1 cellular context compared by ENCODE assay signal in the genomic region with DNA sequence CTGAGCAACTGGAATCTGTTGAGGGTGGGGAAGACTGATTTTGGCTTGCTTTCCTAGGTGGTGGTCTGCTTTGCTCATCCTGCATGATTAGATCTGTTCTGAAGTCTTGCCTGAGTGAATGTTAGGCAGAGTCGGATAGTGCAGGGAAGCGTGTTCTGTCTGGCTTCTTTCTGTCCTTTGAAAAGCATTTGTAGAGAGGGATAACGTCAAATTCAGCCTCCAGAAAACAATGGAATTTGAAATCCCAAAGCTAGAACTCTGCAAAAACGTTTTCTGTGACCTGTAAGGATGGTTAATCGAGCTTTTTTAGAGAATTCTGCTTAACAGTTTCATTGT.
TF ChIP-seq lines count a peak whose summit lies in the region.

No MANE protein-coding gene starts in this region.

TF ChIP-seq in GM23338, 12 proteins besides CTCF, POLR2A, EP300 and RAD21 (continued from another document):
- TF ChIP-seq, protein P1, sequence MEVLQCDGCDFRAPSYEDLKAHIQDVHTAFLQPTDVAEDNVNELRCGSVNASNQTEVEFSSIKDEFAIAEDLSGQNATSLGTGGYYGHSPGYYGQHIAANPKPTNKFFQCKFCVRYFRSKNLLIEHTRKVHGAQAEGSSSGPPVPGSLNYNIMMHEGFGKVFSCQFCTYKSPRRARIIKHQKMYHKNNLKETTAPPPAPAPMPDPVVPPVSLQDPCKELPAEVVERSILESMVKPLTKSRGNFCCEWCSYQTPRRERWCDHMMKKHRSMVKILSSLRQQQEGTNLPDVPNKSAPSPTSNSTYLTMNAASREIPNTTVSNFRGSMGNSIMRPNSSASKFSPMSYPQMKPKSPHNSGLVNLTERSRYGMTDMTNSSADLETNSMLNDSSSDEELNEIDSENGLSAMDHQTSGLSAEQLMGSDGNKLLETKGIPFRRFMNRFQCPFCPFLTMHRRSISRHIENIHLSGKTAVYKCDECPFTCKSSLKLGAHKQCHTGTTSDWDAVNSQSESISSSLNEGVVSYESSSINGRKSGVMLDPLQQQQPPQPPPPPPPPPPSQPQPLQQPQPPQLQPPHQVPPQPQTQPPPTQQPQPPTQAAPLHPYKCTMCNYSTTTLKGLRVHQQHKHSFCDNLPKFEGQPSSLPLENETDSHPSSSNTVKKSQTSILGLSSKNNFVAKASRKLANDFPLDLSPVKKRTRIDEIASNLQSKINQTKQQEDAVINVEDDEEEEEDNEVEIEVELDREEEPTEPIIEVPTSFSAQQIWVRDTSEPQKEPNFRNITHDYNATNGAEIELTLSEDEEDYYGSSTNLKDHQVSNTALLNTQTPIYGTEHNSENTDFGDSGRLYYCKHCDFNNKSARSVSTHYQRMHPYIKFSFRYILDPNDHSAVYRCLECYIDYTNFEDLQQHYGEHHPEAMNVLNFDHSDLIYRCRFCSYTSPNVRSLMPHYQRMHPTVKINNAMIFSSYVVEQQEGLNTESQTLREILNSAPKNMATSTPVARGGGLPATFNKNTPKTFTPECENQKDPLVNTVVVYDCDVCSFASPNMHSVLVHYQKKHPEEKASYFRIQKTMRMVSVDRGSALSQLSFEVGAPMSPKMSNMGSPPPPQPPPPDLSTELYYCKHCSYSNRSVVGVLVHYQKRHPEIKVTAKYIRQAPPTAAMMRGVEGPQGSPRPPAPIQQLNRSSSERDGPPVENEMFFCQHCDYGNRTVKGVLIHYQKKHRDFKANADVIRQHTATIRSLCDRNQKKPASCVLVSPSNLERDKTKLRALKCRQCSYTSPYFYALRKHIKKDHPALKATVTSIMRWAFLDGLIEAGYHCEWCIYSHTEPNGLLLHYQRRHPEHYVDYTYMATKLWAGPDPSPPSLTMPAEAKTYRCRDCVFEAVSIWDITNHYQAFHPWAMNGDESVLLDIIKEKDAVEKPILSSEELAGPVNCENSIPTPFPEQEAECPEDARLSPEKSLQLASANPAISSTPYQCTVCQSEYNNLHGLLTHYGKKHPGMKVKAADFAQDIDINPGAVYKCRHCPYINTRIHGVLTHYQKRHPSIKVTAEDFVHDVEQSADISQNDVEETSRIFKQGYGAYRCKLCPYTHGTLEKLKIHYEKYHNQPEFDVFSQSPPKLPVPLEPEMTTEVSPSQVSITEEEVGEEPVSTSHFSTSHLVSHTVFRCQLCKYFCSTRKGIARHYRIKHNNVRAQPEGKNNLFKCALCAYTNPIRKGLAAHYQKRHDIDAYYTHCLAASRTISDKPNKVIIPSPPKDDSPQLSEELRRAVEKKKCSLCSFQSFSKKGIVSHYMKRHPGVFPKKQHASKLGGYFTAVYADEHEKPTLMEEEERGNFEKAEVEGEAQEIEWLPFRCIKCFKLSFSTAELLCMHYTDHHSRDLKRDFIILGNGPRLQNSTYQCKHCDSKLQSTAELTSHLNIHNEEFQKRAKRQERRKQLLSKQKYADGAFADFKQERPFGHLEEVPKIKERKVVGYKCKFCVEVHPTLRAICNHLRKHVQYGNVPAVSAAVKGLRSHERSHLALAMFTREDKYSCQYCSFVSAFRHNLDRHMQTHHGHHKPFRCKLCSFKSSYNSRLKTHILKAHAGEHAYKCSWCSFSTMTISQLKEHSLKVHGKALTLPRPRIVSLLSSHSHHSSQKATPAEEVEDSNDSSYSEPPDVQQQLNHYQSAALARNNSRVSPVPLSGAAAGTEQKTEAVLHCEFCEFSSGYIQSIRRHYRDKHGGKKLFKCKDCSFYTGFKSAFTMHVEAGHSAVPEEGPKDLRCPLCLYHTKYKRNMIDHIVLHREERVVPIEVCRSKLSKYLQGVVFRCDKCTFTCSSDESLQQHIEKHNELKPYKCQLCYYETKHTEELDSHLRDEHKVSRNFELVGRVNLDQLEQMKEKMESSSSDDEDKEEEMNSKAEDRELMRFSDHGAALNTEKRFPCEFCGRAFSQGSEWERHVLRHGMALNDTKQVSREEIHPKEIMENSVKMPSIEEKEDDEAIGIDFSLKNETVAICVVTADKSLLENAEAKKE (CRISPR knock-in tag; IDR thresholded peaks at IDR 0.05): no peak
- TF ChIP-seq CREB1 (CRISPR knock-in tag; IDR thresholded peaks at IDR 0.05; ENCODE audit: low read depth) (no peak), EZH2 (IDR thresholded peaks at IDR 0.05; ENCODE audit: low read depth, unreplicated experiment) (no peak), EZH2phosphoT487 (IDR thresholded peaks at IDR 0.05; ENCODE audit: unreplicated experiment) (no peak), POLR2AphosphoS5 (IDR thresholded peaks at IDR 0.05; ENCODE audit: low read depth) (no peak), ZNF331 (CRISPR knock-in tag; IDR thresholded peaks at IDR 0.05; ENCODE audit: low read depth) (no peak), STAT1 (IDR thresholded peaks at IDR 0.05; ENCODE audit: unreplicated experiment) (no peak)
- TF ChIP-seq, protein P2, sequence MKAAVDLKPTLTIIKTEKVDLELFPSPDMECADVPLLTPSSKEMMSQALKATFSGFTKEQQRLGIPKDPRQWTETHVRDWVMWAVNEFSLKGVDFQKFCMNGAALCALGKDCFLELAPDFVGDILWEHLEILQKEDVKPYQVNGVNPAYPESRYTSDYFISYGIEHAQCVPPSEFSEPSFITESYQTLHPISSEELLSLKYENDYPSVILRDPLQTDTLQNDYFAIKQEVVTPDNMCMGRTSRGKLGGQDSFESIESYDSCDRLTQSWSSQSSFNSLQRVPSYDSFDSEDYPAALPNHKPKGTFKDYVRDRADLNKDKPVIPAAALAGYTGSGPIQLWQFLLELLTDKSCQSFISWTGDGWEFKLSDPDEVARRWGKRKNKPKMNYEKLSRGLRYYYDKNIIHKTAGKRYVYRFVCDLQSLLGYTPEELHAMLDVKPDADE (IDR thresholded peaks at IDR 0.05): no peak
TF ChIP-seq in GM23338: peak in this region for 0.
